ENCODE assay signal across 13 cellular contexts in genomic region chr21:14058566-14058965, GRCh38.
"Had no signal": no experiment of that assay in that cellular context is flagged by ENCODE, and none has a peak within 500 bp of the region (broad histone marks: within the 10 kb centered on the region; RNA-seq: fewer than 3 reads in every experiment).

No MANE protein-coding gene starts in this region.

- H3K9me3 ChIP-seq: thoracic aorta, uterus had no signal

- H3K36me3 Mint-ChIP-seq: activated naive CD8-positive, alpha-beta T cell; WTC11 had no signal

- DNase-seq: activated effector memory CD4-positive, alpha-beta T cell treated with Interleukin-2 at 50 U/mL for 16 hours; activated T-cell treated with anti-CD3 and anti-CD28 coated beads, Interleukin-2, amount 50 U/mL, for 24 hours; anterior cingulate cortex; effector memory CD4-positive, alpha-beta T cell; hypothalamus; stimulated activated CD4-positive, alpha-beta T cell treated with anti-CD3 and anti-CD28 coated beads, Interleukin-12 subunit alpha, Interleukin-12 subunit beta, amount 100 ng/mL, for 4 hours; stimulated activated naive CD8-positive, alpha-beta T cell treated with anti-CD3 and anti-CD28 coated beads, Interleukin-15, amount 100 ng/mL, for 72 hours; uterus had no signal

- H3K27me3 ChIP-seq: cardiac muscle cell, uterus had no signal

- H3K36me3 ChIP-seq: cardiac muscle cell, thoracic aorta, uterus had no signal

- H3K4me3 Mint-ChIP-seq: activated naive CD8-positive, alpha-beta T cell; activated T-cell treated with anti-CD3 and anti-CD28 coated beads, Interleukin-2, amount 50 U/mL, for 24 hours; stimulated activated naive CD8-positive, alpha-beta T cell treated with anti-CD3 and anti-CD28 coated beads, Interleukin-15, amount 100 ng/mL, for 72 hours; T-helper 1 cell treated with Interleukin-12 subunit alpha and Interleukin-12 subunit beta and Interleukin-4 antibody, amounts not matched to agents 30 μg/mL and 1 μg/mL, for 36 hours; WTC11 had no signal

- H3K9me3 Mint-ChIP-seq: activated T-cell treated with anti-CD3 and anti-CD28 coated beads, Interleukin-2, amount 50 U/mL, for 24 hours; stimulated activated naive CD8-positive, alpha-beta T cell treated with anti-CD3 and anti-CD28 coated beads, Interleukin-15, amount 100 ng/mL, for 72 hours; T-helper 1 cell treated with Interleukin-12 subunit alpha and Interleukin-12 subunit beta and Interleukin-4 antibody, amounts not matched to agents 30 μg/mL and 1 μg/mL, for 36 hours; WTC11 had no signal

- H3K27me3 Mint-ChIP-seq: activated naive CD8-positive, alpha-beta T cell; activated T-cell treated with anti-CD3 and anti-CD28 coated beads, Interleukin-2, amount 50 U/mL, for 24 hours; stimulated activated naive CD8-positive, alpha-beta T cell treated with anti-CD3 and anti-CD28 coated beads, Interleukin-15, amount 100 ng/mL, for 72 hours had no signal

- H3K4me1 Mint-ChIP-seq: stimulated activated naive CD8-positive, alpha-beta T cell treated with anti-CD3 and anti-CD28 coated beads, Interleukin-15, amount 100 ng/mL, for 72 hours; WTC11 had no signal

- ATAC-seq: WTC11 had no signal

- H3K27ac Mint-ChIP-seq: activated naive CD8-positive, alpha-beta T cell; activated T-cell treated with anti-CD3 and anti-CD28 coated beads, Interleukin-2, amount 50 U/mL, for 24 hours; T-helper 1 cell treated with Interleukin-12 subunit alpha and Interleukin-12 subunit beta and Interleukin-4 antibody, amounts not matched to agents 30 μg/mL and 1 μg/mL, for 36 hours; WTC11 had no signal

- H3K4me3 ChIP-seq: cardiac muscle cell, thoracic aorta, uterus had no signal

- H3K27ac ChIP-seq: cardiac muscle cell, thoracic aorta, uterus had no signal
